ENCODE assay signal across 22 cellular contexts in genomic region chrX:3960952-3961351, GRCh38.
A peak's percentile ranks its signal among the peaks of the same experiment; 100 is the strongest.
DNase-seq lines count a peak whose midpoint lies in the region; ATAC-seq, FAIRE-seq and TF ChIP-seq lines count a peak whose summit lies in the region.
"Had no signal": no experiment of that assay in that cellular context is flagged by ENCODE, and none has a peak within 500 bp of the region (broad histone marks: within the 10 kb centered on the region; RNA-seq: fewer than 3 reads in every experiment).

No MANE protein-coding gene starts in this region.

- no peak overlapping the region for H3K4ac ChIP-seq in neuronal stem cell (ENCODE audit: low read length)

- H3K9ac ChIP-seq in Karpas-422 (ENCODE audit: low read length) (no peak overlapping the region), K562 (ENCODE audit: insufficient read depth in 1 of 2, low read depth in 2 of 2, low read length in 2 of 2) (no peak overlapping the region), neuronal stem cell (ENCODE audit: low read depth, low read length, poor library complexity) (no peak overlapping the region)
- H3K9ac ChIP-seq: BLaER1 had no signal

- TF ChIP-seq POLR2A in K562 (conservative IDR thresholded peaks at IDR 0.05), result no peak

- POLR2A ChIA-PET in K562 (lab: Yijun Ruan, JAX), result no interaction called here

- H2BK12ac ChIP-seq in neuronal stem cell (ENCODE audit: low read length), result no peak overlapping the region

- H3K23ac ChIP-seq in neuronal stem cell (ENCODE audit: low read depth, low read length, poor library complexity), result no peak overlapping the region

- H4K8ac ChIP-seq in neuronal stem cell (ENCODE audit: low read depth, low read length), result no peak overlapping the region

- no peak overlapping the region for H3K27ac ChIP-seq in Karpas-422 (ENCODE audit: low read length)
- H3K27ac ChIP-seq in K562 (ENCODE audit: extremely low read depth, low read depth, low read length), result no peak overlapping the region
- no peak overlapping the region for H3K27ac ChIP-seq in neuronal stem cell (replicated peaks; ENCODE audit: low read length)
- H3K27ac ChIP-seq: BLaER1 had no signal

- H3K4me2 ChIP-seq in Karpas-422 (ENCODE audit: low read depth, low read length, poor library complexity, severe bottlenecking), result no peak overlapping the region
- no peak overlapping the region for H3K4me2 ChIP-seq in K562 (ENCODE audit: insufficient read depth, low read length)
- no peak overlapping the region for H3K4me2 ChIP-seq in neuronal stem cell (ENCODE audit: insufficient read depth, low read length, poor library complexity, severe bottlenecking)
- H3K4me2 ChIP-seq: BLaER1 had no signal

- H3K9me2 ChIP-seq in Karpas-422 (replicated peaks; ENCODE audit: insufficient read depth, low read length), result no peaks in the 10 kb centered on the region

- no peaks in the 10 kb centered on the region for H3K79me2 ChIP-seq in Karpas-422 (ENCODE audit: low read length)
- no peaks in the 10 kb centered on the region for H3K79me2 ChIP-seq in K562 (ENCODE audit: control insufficient read depth, insufficient read depth, low read length)

- H3K14ac ChIP-seq in neuronal stem cell (ENCODE audit: low read length), result no peak overlapping the region

- no peak for TF ChIP-seq RAD21 in K562 (CRISPR knock-in tag; conservative IDR thresholded peaks at IDR 0.05 in 1 of 2, IDR thresholded peaks at IDR 0.05 in 1 of 2)

- H3K4me1 ChIP-seq in Karpas-422 (ENCODE audit: low read length) (peaks cover 23% of the 10 kb centered on the region), K562 (replicated peaks in 1 of 2; ENCODE audit: control insufficient read depth in 2 of 2, insufficient read depth in 2 of 2, low read length in 2 of 2) (no peaks in the 10 kb centered on the region), neuronal stem cell (ENCODE audit: control insufficient read depth in 2 of 2, insufficient read depth in 1 of 2, low read depth in 1 of 2, low read length in 2 of 2) (no peaks in the 10 kb centered on the region)
- H3K4me1 ChIP-seq: BE2C, BLaER1 had no signal

- H3K18ac ChIP-seq in neuronal stem cell (ENCODE audit: low read length), result no peak overlapping the region

- H2BK15ac ChIP-seq in neuronal stem cell (ENCODE audit: low read length), result no peak overlapping the region

- no peaks in the 10 kb centered on the region for H3K9me1 ChIP-seq in K562 (ENCODE audit: control insufficient read depth, insufficient read depth, low read length)

- intact Hi-C loops in K562 (cut with micrococcal nuclease) (no loop called here), sciatic nerve (cut with DNase I) (no loop called here)

- H4K91ac ChIP-seq in neuronal stem cell (ENCODE audit: low read depth, low read length, poor library complexity), result no peak overlapping the region

- peak; percentile 29 for DNase-seq in Karpas-422
- no peak for DNase-seq in K562 (ENCODE audit: extremely low read depth in 1 of 4, low spot score in 3 of 4)
- no peak for DNase-seq in sciatic nerve (ENCODE audit: low spot score)
- DNase-seq in DMS53 (lab: John Stamatoyannopoulos, UW), result no peak
- no peak for DNase-seq in neuronal stem cell (ENCODE audit: low spot score)
- DNase-seq: 8988T; ACHN; BE2C; C1 segment of cervical spinal cord; CD4-positive, alpha-beta memory T cell; CD4-positive, CD25-positive, alpha-beta regulatory T cell; CD8-positive, alpha-beta memory T cell; COR-L47; DMS 273 treated with DMSO at 0.1 percent for 48 hours; DMS153; DMS79 treated with DMSO at 0.1 percent for 48 hours; GF-D8 had no signal

- ATAC-seq in K562 (no peak), sciatic nerve (no peak)

- H2AK5ac ChIP-seq in neuronal stem cell (ENCODE audit: low read depth, low read length), result no peak overlapping the region

- no peak overlapping the region for H2AFZ ChIP-seq in Karpas-422 (ENCODE audit: low read length)
- H2AFZ ChIP-seq in K562 (ENCODE audit: low read depth, low read length), result no peak overlapping the region
- no peak overlapping the region for H2AFZ ChIP-seq in neuronal stem cell (ENCODE audit: low read length)

- H3K27me3 ChIP-seq in Karpas-422 (ENCODE audit: low read length) (no peaks in the 10 kb centered on the region), K562 (ENCODE audit: control insufficient read depth in 2 of 2, insufficient read depth in 2 of 2, low read length in 2 of 2) (no peaks in the 10 kb centered on the region; a peak in 1 of 5 replicates), neuronal stem cell (ENCODE audit: control insufficient read depth in 3 of 3, insufficient read depth in 3 of 3, low read depth in 1 of 3, low read length in 3 of 3) (no peaks in the 10 kb centered on the region)
- H3K27me3 ChIP-seq: BE2C, BLaER1 had no signal

- H2BK5ac ChIP-seq in neuronal stem cell (ENCODE audit: low read length), result no peak overlapping the region

- no peak for FAIRE-seq in K562 (lab: Jason Lieb, UNC)
- FAIRE-seq: A204.1, G401.6, GM12891, GM19239 had no signal

- CTCF ChIA-PET in K562 (lab: Yijun Ruan, JAX; ENCODE audit: low intra/inter-chr PET ratio), result no interaction called here

- H2BK120ac ChIP-seq in neuronal stem cell (ENCODE audit: low read depth, low read length), result no peak overlapping the region

- H4K20me1 ChIP-seq in Karpas-422 (ENCODE audit: insufficient read depth, low read depth, low read length) (no peaks in the 10 kb centered on the region), K562 (replicated peaks; ENCODE audit: control insufficient read depth, insufficient read depth, low read length) (no peaks in the 10 kb centered on the region)
- H4K20me1 ChIP-seq: BLaER1 had no signal

- no peak for TF ChIP-seq EP300 in K562 (IDR thresholded peaks at IDR 0.05; ENCODE audit: low read length)

- H3K36me3 ChIP-seq in Karpas-422 (ENCODE audit: insufficient read depth, low read length) (no peaks in the 10 kb centered on the region), K562 (ENCODE audit: control insufficient read depth, insufficient read depth, low read length) (no peaks in the 10 kb centered on the region), neuronal stem cell (replicated peaks in 1 of 2; ENCODE audit: control insufficient read depth in 2 of 2, insufficient read depth in 2 of 2, low read length in 2 of 2) (no peaks in the 10 kb centered on the region)
- H3K36me3 ChIP-seq: BE2C, BLaER1 had no signal

- TF ChIP-seq CTCF in K562 (IDR thresholded peaks at IDR 0.05 in 2 of 3, conservative IDR thresholded peaks at IDR 0.05 in 1 of 3; ENCODE audit: insufficient read depth in 2 of 3, low read depth in 1 of 3, low read length in 3 of 3), result no peak

- no TSS peak for BruUV-seq in K562 (replicated peaks; lab: Mats Ljungman, UMichigan)

- no peaks in the 10 kb centered on the region for H3K9me3 ChIP-seq in Karpas-422 (ENCODE audit: low read length)
- no peaks in the 10 kb centered on the region for H3K9me3 ChIP-seq in K562 (replicated peaks; ENCODE audit: control insufficient read depth, insufficient read depth, low read depth, low read length)
- H3K9me3 ChIP-seq in neuronal stem cell (replicated peaks in 1 of 2; ENCODE audit: control insufficient read depth in 2 of 2, insufficient read depth in 1 of 2, low read depth in 1 of 2, low read length in 2 of 2), result no peaks in the 10 kb centered on the region
- H3K9me3 ChIP-seq: BE2C had no signal

- in situ Hi-C loops in K562 (cut with MboI), result no loop called here

- no peaks in the 10 kb centered on the region for H3K79me1 ChIP-seq in neuronal stem cell (ENCODE audit: low read depth, low read length)

- H3K4me3 ChIP-seq in Karpas-422 (ENCODE audit: low read length) (no peak overlapping the region), K562 (no peak overlapping the region), neuronal stem cell (ENCODE audit: low read length in 2 of 2) (no peak overlapping the region)
- H3K4me3 ChIP-seq: BLaER1 had no signal

TF ChIP-seq in K562, 482 proteins besides CTCF, POLR2A, EP300 and RAD21:
- TF ChIP-seq ZNF134 (CRISPR knock-in tag; conservative IDR thresholded peaks at IDR 0.05) (peak; percentile 82), ZNF146 (CRISPR knock-in tag; IDR thresholded peaks at IDR 0.05; ENCODE audit: unreplicated experiment) (peak; percentile 39), RFX7 (CRISPR knock-in tag; IDR thresholded peaks at IDR 0.05) (no peak)
